13 cellular contexts compared by ENCODE assay signal in genomic region chr22:42766860-42767259, GRCh38. TPM values are rescaled to one million over a fixed set of nuclear protein-coding genes. Genes with fewer than 3 reads are reported as not detected.
"Had no signal": no experiment of that assay in that cellular context is flagged by ENCODE, and none has a peak within 500 bp of the region (broad histone marks: within the 10 kb centered on the region; RNA-seq: fewer than 3 reads in every experiment).

No MANE protein-coding gene starts in this region.

- H3K27ac ChIP-seq: brain microvascular endothelial cell, dorsolateral prefrontal cortex, stomach, thoracic aorta had no signal

- H3K4me3 ChIP-seq: dorsolateral prefrontal cortex, stomach, thoracic aorta had no signal

- FAIRE-seq: urothelium cell line had no signal

- H3K9me3 ChIP-seq: stomach, thoracic aorta had no signal

- H3K36me3 ChIP-seq: brain microvascular endothelial cell, stomach, thoracic aorta had no signal

- H3K27me3 ChIP-seq: brain microvascular endothelial cell, dorsolateral prefrontal cortex, stomach had no signal

- DNase-seq: activated CD4-positive, alpha-beta memory T cell treated with anti-CD3 and anti-CD28 coated beads, Interleukin-2, amount 10 ng/mL, durations not matched to agents 7 days and 5 days; activated gamma-delta T cell treated with Interleukin-2 at 50 U/mL for 16 hours; activated naive CD8-positive, alpha-beta T cell treated with anti-CD3 and anti-CD28 coated beads for 36 hours; activated T-cell treated with anti-CD3 and anti-CD28 coated beads, Interleukin-2, amount 50 U/mL, for 72 hours; brain microvascular endothelial cell; dorsolateral prefrontal cortex; left colon; mesenchymal stem cell; stimulated activated CD4-positive, alpha-beta T cell treated with anti-CD3 and anti-CD28 coated beads, Interleukin-4, amount 100 ng/mL, for 24 hours; stomach had no signal

RNA-seq across cellular contexts. Expression of gene A4GALT, which starts 46.2 kb away (rescaled TPM):
- total RNA-seq: T-helper 2 cell treated with Interferon-gamma antibody and Interleukin-4, amounts not matched to agents 100 ng/mL and 5 ng/mL, for 36 hours had no signal
